ENCODE assay signal across 8 cellular contexts in the genomic region with DNA sequence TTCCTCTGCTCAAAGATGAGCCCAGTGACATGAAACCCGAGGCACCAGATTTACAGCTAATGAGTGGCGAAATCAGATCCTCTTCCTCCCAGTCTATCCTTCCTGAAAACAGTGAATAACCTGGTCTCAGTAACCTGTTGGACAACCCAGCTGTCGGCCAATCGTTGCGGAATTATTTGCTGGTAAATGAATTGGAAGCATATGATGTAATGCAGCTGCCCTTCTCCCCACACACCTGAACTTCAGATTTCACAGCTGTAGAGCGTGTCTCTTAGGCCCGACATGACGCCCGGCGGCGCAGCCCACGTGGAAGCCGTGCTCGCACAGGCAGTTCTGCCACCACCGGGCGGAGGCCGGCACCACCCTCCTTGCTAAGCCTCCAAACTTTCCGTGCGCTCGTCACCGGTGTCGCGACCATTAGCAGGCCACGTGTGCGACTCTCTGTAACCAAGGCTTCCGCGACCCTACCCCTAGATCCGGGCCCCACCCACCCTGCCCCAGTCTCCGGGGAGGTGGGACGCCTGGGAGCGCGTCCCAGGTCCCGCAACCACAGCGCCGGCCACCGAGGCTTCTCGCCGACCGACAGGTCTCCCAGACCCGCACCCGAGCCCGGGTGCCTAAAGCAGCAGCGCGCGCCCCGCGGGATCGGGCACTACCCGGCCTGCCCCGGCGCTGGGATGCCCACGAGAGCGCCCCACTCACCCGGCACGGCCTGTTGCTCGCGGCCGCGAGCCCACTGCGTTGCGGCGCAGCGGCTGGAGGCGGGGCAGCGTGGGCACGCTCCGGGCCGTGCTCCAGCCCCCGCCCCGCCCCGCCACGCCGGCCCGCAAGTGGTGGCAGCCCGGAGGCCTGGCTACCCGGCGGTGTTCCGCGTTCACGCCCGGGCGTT. TPM values are rescaled to one million over a fixed set of nuclear protein-coding genes. Genes with fewer than 3 reads are reported as not detected.
DNase-seq lines count a peak whose midpoint lies in the region; ATAC-seq and TF ChIP-seq lines count a peak whose summit lies in the region.

A gene (minus strand): TSS at position 753 of the 889 bp plus-strand sequence. CDS start 4,838 bp downstream, outside the sequence.

- no peaks in the 10 kb centered on the region for H3K4me1 ChIP-seq in thymus (ENCODE audit: control insufficient read depth, insufficient read depth, low read length)

- peak; percentile 65 for DNase-seq in EL
- DNase-seq in KG1 (lab: John Stamatoyannopoulos, UW) = peak; percentile 66
- peak; percentile 63 for DNase-seq in SK-N-DZ (ENCODE audit: low spot score)
- peak; percentile 84 for DNase-seq in activated naive CD4-positive, alpha-beta T cell treated with anti-CD3 and anti-CD28 coated beads for 36 hours
- DNase-seq in glomerular visceral epithelial cell (ENCODE audit: extremely low spot score) = peak; percentile 73
- peak; percentile 89 for DNase-seq in osteocyte (ENCODE audit: extremely low spot score, unreplicated experiment)

- H3K9me3 Mint-ChIP-seq in activated naive CD4-positive, alpha-beta T cell treated with anti-CD3 and anti-CD28 coated beads for 36 hours = no peaks in the 10 kb centered on the region
- no peaks in the 10 kb centered on the region for H3K9me3 Mint-ChIP-seq in osteocyte (ENCODE audit: unreplicated experiment)

- no peaks in the 10 kb centered on the region for H3K27me3 ChIP-seq in thymus (ENCODE audit: control insufficient read depth, insufficient read depth)

- 2% methylated on average over 82 of the region's 82 CpGs for WGBS in thymus

- H3K36me3 Mint-ChIP-seq in activated naive CD4-positive, alpha-beta T cell treated with anti-CD3 and anti-CD28 coated beads for 36 hours (ENCODE audit: low read depth) = peaks cover 6% of the 10 kb centered on the region
- H3K36me3 Mint-ChIP-seq in osteocyte (ENCODE audit: unreplicated experiment) = peaks cover 3% of the 10 kb centered on the region

- intact Hi-C loops in activated naive CD4-positive, alpha-beta T cell treated with anti-CD3 and anti-CD28 coated beads for 36 hours (cut with micrococcal nuclease) = loop anchor here (1.0 to 5.0 kb wide), 7 partner anchors 51 to 585 kb away; a partner anchor contains a TSS

- peak within 1 kb of the TSS; percentile 87 for H3K4me3 Mint-ChIP-seq in activated naive CD4-positive, alpha-beta T cell treated with anti-CD3 and anti-CD28 coated beads for 36 hours
- H3K4me3 Mint-ChIP-seq in osteocyte (ENCODE audit: unreplicated experiment) = peak within 1 kb of the TSS; percentile 89

- no peaks in the 10 kb centered on the region for H3K36me3 ChIP-seq in thymus (ENCODE audit: control insufficient read depth, insufficient read depth)

- TF ChIP-seq CTCF in osteocyte (IDR thresholded peaks at IDR 0.05) = no peak

- H3K4me3 ChIP-seq in thymus (ENCODE audit: low read length) = peak within 1 kb of the TSS; percentile 79

- peak; percentile 90 for ATAC-seq in GM21723 (IDR thresholded peaks at IDR 0.05; ENCODE audit: unreplicated experiment)

- H3K27ac ChIP-seq in thymus (ENCODE audit: low read depth) = peak within 1 kb of the TSS; percentile 83

- peaks cover 51% of the 10 kb centered on the region for H3K4me1 Mint-ChIP-seq in activated naive CD4-positive, alpha-beta T cell treated with anti-CD3 and anti-CD28 coated beads for 36 hours (ENCODE audit: low read depth)
- peaks cover 24% of the 10 kb centered on the region for H3K4me1 Mint-ChIP-seq in osteocyte (ENCODE audit: unreplicated experiment)

- H3K27ac Mint-ChIP-seq in activated naive CD4-positive, alpha-beta T cell treated with anti-CD3 and anti-CD28 coated beads for 36 hours = peak within 1 kb of the TSS; percentile 89
- peak within 1 kb of the TSS; percentile 85 for H3K27ac Mint-ChIP-seq in osteocyte (ENCODE audit: unreplicated experiment)

- H3K27me3 Mint-ChIP-seq in activated naive CD4-positive, alpha-beta T cell treated with anti-CD3 and anti-CD28 coated beads for 36 hours (ENCODE audit: low read depth) = no peaks in the 10 kb centered on the region
- no peaks in the 10 kb centered on the region for H3K27me3 Mint-ChIP-seq in osteocyte (ENCODE audit: unreplicated experiment)

- CTCF ChIA-PET in activated naive CD4-positive, alpha-beta T cell treated with anti-CD3 and anti-CD28 coated beads for 36 hours (lab: Charles Lee) = interaction anchor here (1.0 to 5.6 kb wide), 5 partner anchors 10 to 51 kb away, joined by 3 to 35 read pairs (median 5); no protein-coding TSS in a partner anchor

- H3K9me3 ChIP-seq in thymus (ENCODE audit: control insufficient read depth) = no peaks in the 10 kb centered on the region

RNA-seq across cellular contexts. Expression of the gene that starts here (rescaled TPM):
- 31.5 and 33.3 TPM in 2 replicates for polyA plus RNA-seq in SK-N-DZ (2014; cell fraction: cytosol; rRNA removed)
- polyA plus RNA-seq in SK-N-DZ (2014; cell fraction: nucleus; rRNA removed) = 36.3 and 41.5 TPM in 2 replicates
- 10 to 100 TPM; 26.3 to 32.6 TPM for total RNA-seq in activated naive CD4-positive, alpha-beta T cell treated with anti-CD3 and anti-CD28 coated beads for 36 hours
- 24.0 and 25.4 TPM in 2 replicates for total RNA-seq in osteocyte
- polyA plus RNA-seq in thymus = 26.2 TPM

Comparison
In these comparisons a context has a peak if more than half of its experiments do, and no peak if none do; other contexts are left out.
1. Peak in every context shown above with its lines: DNase-seq, ATAC-seq, H3K4me3 ChIP-seq and H3K27ac ChIP-seq.